Comparison of ENCODE assay signal across 18 cellular contexts in genomic region chr1:199046618-199047017, GRCh38.
DNase-seq lines count a peak whose midpoint lies in the region; FAIRE-seq and TF ChIP-seq lines count a peak whose summit lies in the region.
"Had no signal": no experiment of that assay in that cellular context is flagged by ENCODE, and none has a peak within 500 bp of the region (broad histone marks: within the 10 kb centered on the region; RNA-seq: fewer than 3 reads in every experiment).

No MANE protein-coding gene starts in this region.

- H2AFZ ChIP-seq in OCI-LY1 (ENCODE audit: low read length), result no peak overlapping the region

- no peaks in the 10 kb centered on the region for H3K27me3 Mint-ChIP-seq in T-helper 2 cell treated with Interferon-gamma antibody and Interleukin-4, amounts not matched to agents 5 μg/mL and 100 μg/mL, for 36 hours (ENCODE audit: low read depth)

- peaks cover 21% of the 10 kb centered on the region for H3K4me1 Mint-ChIP-seq in T-helper 2 cell treated with Interferon-gamma antibody and Interleukin-4, amounts not matched to agents 5 μg/mL and 100 μg/mL, for 36 hours (ENCODE audit: low read depth)

- peaks cover 2% of the 10 kb centered on the region; the same call in 1 of the 2 replicates for H3F3A ChIP-seq in OCI-LY1 (ENCODE audit: insufficient read depth, low read length)

- peaks cover 61% of the 10 kb centered on the region for H3K36me3 Mint-ChIP-seq in T-helper 2 cell treated with Interferon-gamma antibody and Interleukin-4, amounts not matched to agents 5 μg/mL and 100 μg/mL, for 36 hours (ENCODE audit: low read depth)

- H3K9me3 Mint-ChIP-seq in T-helper 2 cell treated with Interferon-gamma antibody and Interleukin-4, amounts not matched to agents 5 μg/mL and 100 μg/mL, for 36 hours, result peaks cover 68% of the 10 kb centered on the region

- H4K20me1 ChIP-seq in BLaER1, result no peaks in the 10 kb centered on the region
- H4K20me1 ChIP-seq in OCI-LY1 (ENCODE audit: insufficient read depth, low read length), result no peaks in the 10 kb centered on the region

- H3K27ac Mint-ChIP-seq in T-helper 2 cell treated with Interferon-gamma antibody and Interleukin-4, amounts not matched to agents 5 μg/mL and 100 μg/mL, for 36 hours, result no peak overlapping the region

- H3K36me3 ChIP-seq in BLaER1 (peaks cover 7% of the 10 kb centered on the region; the same call in 1 of the 2 replicates), OCI-LY1 (ENCODE audit: insufficient read depth, low read length) (peaks cover 4% of the 10 kb centered on the region; the same call in 1 of the 2 replicates)

- H3K9me2 ChIP-seq in OCI-LY1 (ENCODE audit: low read depth, low read length), result no peaks in the 10 kb centered on the region

- H3K4me2 ChIP-seq in BLaER1 (peak overlapping the region; percentile 30), OCI-LY1 (ENCODE audit: low read length) (no peak overlapping the region)

- TF ChIP-seq CTCF in OCI-LY1 (IDR thresholded peaks at IDR 0.05; ENCODE audit: low read length), result peak; percentile 54

- H3K4me3 ChIP-seq in BLaER1 (peak overlapping the region; percentile 15; the same call in 1 of the 2 replicates), OCI-LY1 (ENCODE audit: low read depth, low read length, poor library complexity, severe bottlenecking) (no peak overlapping the region)
- H3K4me3 ChIP-seq: coronary artery had no signal

- H3K79me2 ChIP-seq in OCI-LY1 (ENCODE audit: insufficient read depth, low read length), result no peaks in the 10 kb centered on the region

- H3K27me3 ChIP-seq in BLaER1 (no peaks in the 10 kb centered on the region), OCI-LY1 (ENCODE audit: insufficient read depth, low read length) (no peaks in the 10 kb centered on the region)

- H3K4me3 Mint-ChIP-seq in T-helper 2 cell treated with Interferon-gamma antibody and Interleukin-4, amounts not matched to agents 5 μg/mL and 100 μg/mL, for 36 hours, result no peak overlapping the region

- H3K4me1 ChIP-seq in BLaER1 (peaks cover 43% of the 10 kb centered on the region), OCI-LY1 (ENCODE audit: insufficient read depth, low read length, severe bottlenecking) (peaks cover 37% of the 10 kb centered on the region)

- TF ChIP-seq POLR2A in H54 (IDR thresholded peaks at IDR 0.05; ENCODE audit: low read depth, low read length), result no peak

- H3K27ac ChIP-seq in BLaER1 (peak overlapping the region; percentile 69), OCI-LY1 (ENCODE audit: low read depth, low read length, poor library complexity, severe bottlenecking) (peak overlapping the region; percentile 38)
- H3K27ac ChIP-seq: C4-2B, coronary artery had no signal

- FAIRE-seq in H54 (lab: Jason Lieb, UNC) (peak; percentile 58), GM19239 (lab: Jason Lieb, UNC) (no peak)
- FAIRE-seq: H1 had no signal

- H3K9me3 ChIP-seq in BLaER1 (peaks cover 70% of the 10 kb centered on the region), OCI-LY1 (ENCODE audit: low read length) (peaks cover 27% of the 10 kb centered on the region)

- no peak overlapping the region for H3K9ac ChIP-seq in BLaER1
- no peak overlapping the region for H3K9ac ChIP-seq in OCI-LY1 (ENCODE audit: low read length)

- DNase-seq in H54 (ENCODE audit: insufficient read length, low spot score) (no peak), dermis blood vessel endothelial cell (peak; percentile 9), NCI-H748 (lab: John Stamatoyannopoulos, UW; ENCODE audit: unreplicated experiment) (no peak), GM19239 (ENCODE audit: insufficient read length, low spot score) (no peak), NCI-H1105 treated with DMSO at 0.1 percent for 48 hours (lab: John Stamatoyannopoulos, UW) (no peak)
- DNase-seq in T-helper 2 cell treated with Interferon-gamma antibody and Interleukin-4, amounts not matched to agents 5 μg/mL and 100 μg/mL, for 36 hours (ENCODE audit: low spot score), result no peak
- DNase-seq: DMS79; glutamatergic neuron; NCI-H2081; NCI-H774; RPMI8226; stimulated activated CD4-positive, alpha-beta T cell treated with anti-CD3 and anti-CD28 coated beads, Interleukin-4, amount 100 ng/mL, for 24 hours; stimulated activated CD8-positive, alpha-beta memory T cell treated with anti-CD3 and anti-CD28 coated beads, Interleukin-4, amount 100 ng/mL, for 48 hours had no signal
